Comparison of ENCODE assay signal across 1 cellular context in the genomic region with DNA sequence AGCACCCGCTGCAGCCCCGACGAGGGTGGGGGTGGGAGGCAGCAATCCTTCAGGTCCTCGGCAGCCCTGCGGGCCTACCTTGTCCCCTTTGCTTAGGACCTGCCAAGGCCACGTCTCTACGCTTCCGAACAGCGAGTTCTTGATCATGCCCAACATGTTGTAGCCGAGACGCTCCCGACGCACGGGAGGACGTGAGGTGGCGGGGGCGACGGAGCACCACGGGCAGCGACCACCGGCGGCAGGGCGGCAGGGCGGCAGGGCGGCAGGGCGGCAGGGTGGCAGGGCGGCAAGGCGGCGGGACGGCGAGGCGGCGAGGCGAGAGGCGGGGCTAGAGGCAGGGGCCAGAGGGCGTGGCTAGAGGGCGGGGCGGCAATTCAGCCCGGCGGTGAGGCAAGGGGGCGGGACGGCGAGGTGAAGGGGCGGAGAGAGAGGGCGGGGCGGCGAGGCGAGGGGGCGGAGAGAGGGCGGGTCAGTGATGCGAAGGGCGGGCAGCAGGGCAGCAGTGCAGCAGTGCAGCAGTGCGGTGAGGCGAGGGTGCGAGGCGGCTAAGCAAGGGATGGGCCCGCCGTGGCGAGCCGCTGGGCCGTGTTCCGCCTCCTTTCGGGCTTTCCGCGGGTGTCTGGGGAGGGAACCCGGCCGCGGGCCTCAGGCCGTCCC.
TF ChIP-seq lines count a peak whose summit lies in the region.

Gene HEBP1, minus strand, starts transcription at position 307 of the 657 bp plus-strand sequence. Its CDS starts 151 bp downstream, at position 156.

TF ChIP-seq in WTC11, 78 proteins besides CTCF, POLR2A, EP300 and RAD21 (continued from another document and continues in another):
- TF ChIP-seq AFF4 (CRISPR knock-in tag; IDR thresholded peaks at IDR 0.05; ENCODE audit: borderline replicate concordance) (0 out of 2 replicates have a peak, but pooled peaks have one; percentile 36), FOXP4 (CRISPR knock-in tag; IDR thresholded peaks at IDR 0.05) (no peak; the same call in 1 of the 2 replicates), ZNF138 (CRISPR knock-in tag; conservative IDR thresholded peaks at IDR 0.05) (0 out of 2 replicates have a peak, but pooled peaks have one; percentile 84), CBFB (CRISPR knock-in tag; IDR thresholded peaks at IDR 0.05; ENCODE audit: low read depth) (peak; percentile 82), ZNF416 (CRISPR knock-in tag; IDR thresholded peaks at IDR 0.05) (no peak), E2F1 (CRISPR knock-in tag; IDR thresholded peaks at IDR 0.05) (no peak), ERG (CRISPR knock-in tag; IDR thresholded peaks at IDR 0.05) (no peak), TCF7 (CRISPR knock-in tag; IDR thresholded peaks at IDR 0.05; ENCODE audit: low read depth) (no peak), ZNF396 (CRISPR knock-in tag; IDR thresholded peaks at IDR 0.05; ENCODE audit: borderline replicate concordance) (no peak), ZBTB21 (CRISPR knock-in tag; IDR thresholded peaks at IDR 0.05; ENCODE audit: borderline replicate concordance) (peak; percentile 73), ZNF232 (CRISPR knock-in tag; IDR thresholded peaks at IDR 0.05) (no peak), PRRX2 (CRISPR knock-in tag; IDR thresholded peaks at IDR 0.05) (no peak), ELF4 (CRISPR knock-in tag; IDR thresholded peaks at IDR 0.05; ENCODE audit: low read depth) (no peak), ZNF671 (CRISPR knock-in tag; IDR thresholded peaks at IDR 0.05) (no peak), ATF3 (CRISPR knock-in tag; conservative IDR thresholded peaks at IDR 0.05) (no peak), ZNF263 (CRISPR knock-in tag; IDR thresholded peaks at IDR 0.05; ENCODE audit: low read depth) (no peak), MYBL2 (CRISPR knock-in tag; IDR thresholded peaks at IDR 0.05) (no peak), ZNF423 (CRISPR knock-in tag; IDR thresholded peaks at IDR 0.05) (no peak), TEAD1 (CRISPR knock-in tag; IDR thresholded peaks at IDR 0.05) (peak; percentile 80), ZNF317 (CRISPR knock-in tag; IDR thresholded peaks at IDR 0.05; ENCODE audit: borderline replicate concordance, low read depth) (no peak), TEAD4 (CRISPR knock-in tag; IDR thresholded peaks at IDR 0.05) (no peak), CREM (CRISPR knock-in tag; IDR thresholded peaks at IDR 0.05) (0 out of 2 replicates have a peak, but pooled peaks have one; percentile 46), FOXP1 (CRISPR knock-in tag; IDR thresholded peaks at IDR 0.05; ENCODE audit: borderline replicate concordance) (peak; percentile 89; the same call in 1 of the 2 replicates), ZNF512 (CRISPR knock-in tag; IDR thresholded peaks at IDR 0.05; ENCODE audit: borderline replicate concordance) (no peak), ZNF219 (CRISPR knock-in tag; IDR thresholded peaks at IDR 0.05; ENCODE audit: borderline replicate concordance) (no peak), ATF1 (CRISPR knock-in tag; IDR thresholded peaks at IDR 0.05) (no peak), HMGA2 (CRISPR knock-in tag; IDR thresholded peaks at IDR 0.05) (no peak), CDX4 (CRISPR knock-in tag; IDR thresholded peaks at IDR 0.05; ENCODE audit: borderline replicate concordance) (no peak), ESRRA (CRISPR knock-in tag; IDR thresholded peaks at IDR 0.05; ENCODE audit: borderline replicate concordance) (peak; percentile 71; the same call in 1 of the 2 replicates), FOXJ3 (CRISPR knock-in tag; IDR thresholded peaks at IDR 0.05; ENCODE audit: borderline replicate concordance) (no peak), MXD4 (CRISPR knock-in tag; IDR thresholded peaks at IDR 0.05; ENCODE audit: borderline replicate concordance) (no peak), GTF2I (CRISPR knock-in tag; conservative IDR thresholded peaks at IDR 0.05) (no peak), E2F4 (CRISPR knock-in tag; IDR thresholded peaks at IDR 0.05; ENCODE audit: borderline replicate concordance, low read depth) (peak; percentile 15; the same call in 1 of the 2 replicates), CREB1 (CRISPR knock-in tag; IDR thresholded peaks at IDR 0.05) (no peak), OVOL2 (CRISPR knock-in tag; IDR thresholded peaks at IDR 0.05; ENCODE audit: borderline replicate concordance) (no peak), TP53 (CRISPR knock-in tag; IDR thresholded peaks at IDR 0.05) (peak; percentile 86; the same call in 1 of the 2 replicates), JUN (CRISPR knock-in tag; IDR thresholded peaks at IDR 0.05) (no peak), ATF2 (CRISPR knock-in tag; IDR thresholded peaks at IDR 0.05; ENCODE audit: borderline replicate concordance, low read depth) (no peak)
- TF ChIP-seq, protein P1, sequence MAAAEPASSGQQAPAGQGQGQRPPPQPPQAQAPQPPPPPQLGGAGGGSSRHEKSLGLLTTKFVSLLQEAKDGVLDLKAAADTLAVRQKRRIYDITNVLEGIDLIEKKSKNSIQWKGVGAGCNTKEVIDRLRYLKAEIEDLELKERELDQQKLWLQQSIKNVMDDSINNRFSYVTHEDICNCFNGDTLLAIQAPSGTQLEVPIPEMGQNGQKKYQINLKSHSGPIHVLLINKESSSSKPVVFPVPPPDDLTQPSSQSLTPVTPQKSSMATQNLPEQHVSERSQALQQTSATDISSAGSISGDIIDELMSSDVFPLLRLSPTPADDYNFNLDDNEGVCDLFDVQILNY (CRISPR knock-in tag; IDR thresholded peaks at IDR 0.05) = peak; percentile 77; the same call in 1 of the 2 replicates
- TF ChIP-seq, protein P2, sequence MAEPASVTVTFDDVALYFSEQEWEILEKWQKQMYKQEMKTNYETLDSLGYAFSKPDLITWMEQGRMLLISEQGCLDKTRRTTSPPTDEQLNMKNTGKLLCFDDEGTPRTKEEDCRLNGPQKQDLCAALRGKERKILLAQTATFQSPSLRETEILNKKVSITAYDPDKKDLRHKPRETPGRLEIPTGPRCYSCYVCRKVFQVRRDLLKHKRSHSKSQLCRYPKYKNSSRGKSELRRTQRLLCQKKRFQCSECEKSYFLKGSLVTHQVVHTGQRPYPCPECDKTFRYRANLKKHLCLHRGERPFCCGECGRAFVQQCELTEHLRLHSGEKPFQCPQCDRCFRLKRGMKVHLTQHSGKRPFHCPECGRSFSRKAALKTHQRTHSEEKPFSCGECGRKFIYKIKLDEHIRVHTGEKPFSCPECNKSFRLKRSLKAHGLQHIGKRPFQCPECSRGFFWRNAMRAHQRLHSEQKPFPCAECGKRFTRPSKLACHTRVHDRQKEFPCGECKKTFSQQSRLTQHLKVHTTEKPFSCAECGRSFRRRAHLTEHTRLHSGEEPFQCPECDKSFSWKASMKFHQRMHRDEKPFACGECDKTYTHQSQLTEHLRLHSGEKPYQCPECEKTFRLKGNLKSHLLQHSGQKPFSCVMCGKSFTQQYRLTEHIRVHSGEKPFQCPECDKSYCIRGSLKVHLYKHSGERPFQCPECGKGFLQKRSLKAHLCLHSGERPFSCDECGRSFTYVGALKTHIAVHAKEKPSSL (CRISPR knock-in tag; conservative IDR thresholded peaks at IDR 0.05) = no peak
